Comparison of ENCODE assay signal across 8 cellular contexts in the genomic region with DNA sequence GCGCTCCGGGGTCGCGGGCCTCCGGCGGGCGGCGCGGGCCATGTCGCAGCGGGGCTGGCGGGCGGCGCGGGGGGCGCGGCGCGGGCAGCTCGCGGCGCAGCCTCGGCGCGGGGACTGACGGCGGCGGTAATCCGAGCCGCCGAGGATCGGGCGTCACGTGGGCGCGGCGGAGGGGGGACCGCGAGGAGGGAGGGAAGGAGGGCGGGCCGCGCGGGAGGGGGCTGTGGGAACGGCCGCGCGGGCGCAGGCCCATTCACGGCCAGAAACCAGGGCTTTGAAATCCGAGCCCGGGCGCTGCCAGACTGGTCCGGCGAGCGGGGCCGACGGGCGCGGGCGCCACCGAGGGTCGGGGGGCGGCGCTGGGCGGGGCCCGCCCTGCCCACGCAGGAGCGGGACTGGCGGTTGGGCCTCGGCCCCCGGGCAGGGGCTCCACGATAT. TPM values are rescaled to one million over a fixed set of nuclear protein-coding genes. Genes with fewer than 3 reads are reported as not detected.
DNase-seq lines count a peak whose midpoint lies in the region; ATAC-seq and TF ChIP-seq lines count a peak whose summit lies in the region.

A gene with protein sequence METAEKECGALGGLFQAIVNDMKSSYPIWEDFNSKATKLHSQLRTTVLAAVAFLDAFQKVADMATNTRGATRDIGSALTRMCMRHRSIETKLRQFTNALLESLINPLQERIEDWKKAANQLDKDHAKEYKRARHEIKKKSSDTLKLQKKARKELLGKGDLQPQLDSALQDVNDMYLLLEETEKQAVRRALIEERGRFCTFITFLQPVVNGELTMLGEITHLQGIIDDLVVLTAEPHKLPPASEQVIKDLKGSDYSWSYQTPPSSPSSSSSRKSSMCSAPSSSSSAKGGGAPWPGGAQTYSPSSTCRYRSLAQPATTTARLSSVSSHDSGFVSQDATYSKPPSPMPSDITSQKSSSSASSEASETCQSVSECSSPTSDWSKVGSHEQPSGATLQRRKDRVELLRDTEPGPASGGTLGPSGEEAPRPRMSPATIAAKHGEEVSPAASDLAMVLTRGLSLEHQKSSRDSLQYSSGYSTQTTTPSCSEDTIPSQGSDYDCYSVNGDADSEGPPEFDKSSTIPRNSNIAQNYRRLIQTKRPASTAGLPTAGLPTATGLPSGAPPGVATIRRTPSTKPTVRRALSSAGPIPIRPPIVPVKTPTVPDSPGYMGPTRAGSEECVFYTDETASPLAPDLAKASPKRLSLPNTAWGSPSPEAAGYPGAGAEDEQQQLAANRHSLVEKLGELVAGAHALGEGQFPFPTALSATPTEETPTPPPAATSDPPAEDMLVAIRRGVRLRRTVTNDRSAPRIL (minus strand): TSS at position 116 of the 438 bp plus-strand sequence. CDS start 262 bp downstream, outside the sequence.

- in situ Hi-C loops in KBM-7 (cut with MboI; ENCODE audit: low pct_unique_long_range_greater_than_20kb, low sequenced_read_pairs): no loop called here

- ATAC-seq in SK-N-SH treated with all-trans-retinoic acid at 6 μM for 48 hours (peak; percentile 67), HG02973 (IDR thresholded peaks at IDR 0.05; ENCODE audit: unreplicated experiment) (no peak)

- peak; percentile 24 for DNase-seq in DMS153 treated with DMSO at 0.1 percent for 48 hours (lab: John Stamatoyannopoulos, UW; ENCODE audit: unreplicated experiment)
- DNase-seq in KBM-7: peak; percentile 52
- peak; percentile 62 to 93 for DNase-seq in dermis microvascular lymphatic vessel endothelial cell (ENCODE audit: low read depth in 2 of 2)
- peak; percentile 66 for DNase-seq in kidney tubule cell (ENCODE audit: low spot score)
- DNase-seq in stimulated activated CD4-positive, alpha-beta T cell treated with anti-CD3 and anti-CD28 coated beads, Interleukin-4, amount 100 ng/mL, for 4 hours: peak; percentile 15 to 22
- DNase-seq in activated gamma-delta T cell (lab: John Stamatoyannopoulos, UW): no peak

TF ChIP-seq in SK-N-SH treated with all-trans-retinoic acid at 6 μM for 48 hours, 23 proteins besides CTCF, POLR2A, EP300 and RAD21:
- TF ChIP-seq ZNF70 (CRISPR knock-in tag; IDR thresholded peaks at IDR 0.05) (no peak), ZC3H10 (CRISPR knock-in tag; IDR thresholded peaks at IDR 0.05) (no peak), SNAI2 (CRISPR knock-in tag; IDR thresholded peaks at IDR 0.05) (no peak), ZNF565 (CRISPR knock-in tag; conservative IDR thresholded peaks at IDR 0.05; ENCODE audit: low read depth) (no peak), ZNF8 (CRISPR knock-in tag; IDR thresholded peaks at IDR 0.05) (no peak), RARB (CRISPR knock-in tag; IDR thresholded peaks at IDR 0.05) (no peak), OSR1 (CRISPR knock-in tag; IDR thresholded peaks at IDR 0.05) (no peak), GLIS3 (CRISPR knock-in tag; IDR thresholded peaks at IDR 0.05) (no peak), TOX (CRISPR knock-in tag; IDR thresholded peaks at IDR 0.05; ENCODE audit: borderline replicate concordance) (no peak), ZFP3 (CRISPR knock-in tag; IDR thresholded peaks at IDR 0.05) (no peak), CSDC2 (CRISPR knock-in tag; IDR thresholded peaks at IDR 0.05) (no peak), PPARA (CRISPR knock-in tag; IDR thresholded peaks at IDR 0.05; ENCODE audit: borderline replicate concordance) (no peak), TCF4 (CRISPR knock-in tag; IDR thresholded peaks at IDR 0.05; ENCODE audit: borderline replicate concordance) (no peak), BACH2 (CRISPR knock-in tag; IDR thresholded peaks at IDR 0.05; ENCODE audit: borderline replicate concordance) (no peak), ZFP30 (CRISPR knock-in tag; IDR thresholded peaks at IDR 0.05) (no peak), ESRRG (CRISPR knock-in tag; IDR thresholded peaks at IDR 0.05) (no peak)
- TF ChIP-seq, protein P1, sequence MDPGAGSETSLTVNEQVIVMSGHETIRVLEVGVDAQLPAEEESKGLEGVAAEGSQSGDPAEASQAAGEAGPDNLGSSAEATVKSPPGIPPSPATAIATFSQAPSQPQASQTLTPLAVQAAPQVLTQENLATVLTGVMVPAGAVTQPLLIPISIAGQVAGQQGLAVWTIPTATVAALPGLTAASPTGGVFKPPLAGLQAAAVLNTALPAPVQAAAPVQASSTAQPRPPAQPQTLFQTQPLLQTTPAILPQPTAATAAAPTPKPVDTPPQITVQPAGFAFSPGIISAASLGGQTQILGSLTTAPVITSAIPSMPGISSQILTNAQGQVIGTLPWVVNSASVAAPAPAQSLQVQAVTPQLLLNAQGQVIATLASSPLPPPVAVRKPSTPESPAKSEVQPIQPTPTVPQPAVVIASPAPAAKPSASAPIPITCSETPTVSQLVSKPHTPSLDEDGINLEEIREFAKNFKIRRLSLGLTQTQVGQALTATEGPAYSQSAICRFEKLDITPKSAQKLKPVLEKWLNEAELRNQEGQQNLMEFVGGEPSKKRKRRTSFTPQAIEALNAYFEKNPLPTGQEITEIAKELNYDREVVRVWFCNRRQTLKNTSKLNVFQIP (CRISPR knock-in tag; IDR thresholded peaks at IDR 0.05; ENCODE audit: borderline replicate concordance, low read depth): no peak
- TF ChIP-seq, protein P2, sequence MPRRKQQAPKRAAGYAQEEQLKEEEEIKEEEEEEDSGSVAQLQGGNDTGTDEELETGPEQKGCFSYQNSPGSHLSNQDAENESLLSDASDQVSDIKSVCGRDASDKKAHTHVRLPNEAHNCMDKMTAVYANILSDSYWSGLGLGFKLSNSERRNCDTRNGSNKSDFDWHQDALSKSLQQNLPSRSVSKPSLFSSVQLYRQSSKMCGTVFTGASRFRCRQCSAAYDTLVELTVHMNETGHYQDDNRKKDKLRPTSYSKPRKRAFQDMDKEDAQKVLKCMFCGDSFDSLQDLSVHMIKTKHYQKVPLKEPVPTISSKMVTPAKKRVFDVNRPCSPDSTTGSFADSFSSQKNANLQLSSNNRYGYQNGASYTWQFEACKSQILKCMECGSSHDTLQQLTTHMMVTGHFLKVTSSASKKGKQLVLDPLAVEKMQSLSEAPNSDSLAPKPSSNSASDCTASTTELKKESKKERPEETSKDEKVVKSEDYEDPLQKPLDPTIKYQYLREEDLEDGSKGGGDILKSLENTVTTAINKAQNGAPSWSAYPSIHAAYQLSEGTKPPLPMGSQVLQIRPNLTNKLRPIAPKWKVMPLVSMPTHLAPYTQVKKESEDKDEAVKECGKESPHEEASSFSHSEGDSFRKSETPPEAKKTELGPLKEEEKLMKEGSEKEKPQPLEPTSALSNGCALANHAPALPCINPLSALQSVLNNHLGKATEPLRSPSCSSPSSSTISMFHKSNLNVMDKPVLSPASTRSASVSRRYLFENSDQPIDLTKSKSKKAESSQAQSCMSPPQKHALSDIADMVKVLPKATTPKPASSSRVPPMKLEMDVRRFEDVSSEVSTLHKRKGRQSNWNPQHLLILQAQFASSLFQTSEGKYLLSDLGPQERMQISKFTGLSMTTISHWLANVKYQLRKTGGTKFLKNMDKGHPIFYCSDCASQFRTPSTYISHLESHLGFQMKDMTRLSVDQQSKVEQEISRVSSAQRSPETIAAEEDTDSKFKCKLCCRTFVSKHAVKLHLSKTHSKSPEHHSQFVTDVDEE (CRISPR knock-in tag; IDR thresholded peaks at IDR 0.05): no peak
- TF ChIP-seq, protein P3, sequence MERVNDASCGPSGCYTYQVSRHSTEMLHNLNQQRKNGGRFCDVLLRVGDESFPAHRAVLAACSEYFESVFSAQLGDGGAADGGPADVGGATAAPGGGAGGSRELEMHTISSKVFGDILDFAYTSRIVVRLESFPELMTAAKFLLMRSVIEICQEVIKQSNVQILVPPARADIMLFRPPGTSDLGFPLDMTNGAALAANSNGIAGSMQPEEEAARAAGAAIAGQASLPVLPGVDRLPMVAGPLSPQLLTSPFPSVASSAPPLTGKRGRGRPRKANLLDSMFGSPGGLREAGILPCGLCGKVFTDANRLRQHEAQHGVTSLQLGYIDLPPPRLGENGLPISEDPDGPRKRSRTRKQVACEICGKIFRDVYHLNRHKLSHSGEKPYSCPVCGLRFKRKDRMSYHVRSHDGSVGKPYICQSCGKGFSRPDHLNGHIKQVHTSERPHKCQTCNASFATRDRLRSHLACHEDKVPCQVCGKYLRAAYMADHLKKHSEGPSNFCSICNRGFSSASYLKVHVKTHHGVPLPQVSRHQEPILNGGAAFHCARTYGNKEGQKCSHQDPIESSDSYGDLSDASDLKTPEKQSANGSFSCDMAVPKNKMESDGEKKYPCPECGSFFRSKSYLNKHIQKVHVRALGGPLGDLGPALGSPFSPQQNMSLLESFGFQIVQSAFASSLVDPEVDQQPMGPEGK (CRISPR knock-in tag; IDR thresholded peaks at IDR 0.05; ENCODE audit: borderline replicate concordance): no peak
- TF ChIP-seq, protein P4, sequence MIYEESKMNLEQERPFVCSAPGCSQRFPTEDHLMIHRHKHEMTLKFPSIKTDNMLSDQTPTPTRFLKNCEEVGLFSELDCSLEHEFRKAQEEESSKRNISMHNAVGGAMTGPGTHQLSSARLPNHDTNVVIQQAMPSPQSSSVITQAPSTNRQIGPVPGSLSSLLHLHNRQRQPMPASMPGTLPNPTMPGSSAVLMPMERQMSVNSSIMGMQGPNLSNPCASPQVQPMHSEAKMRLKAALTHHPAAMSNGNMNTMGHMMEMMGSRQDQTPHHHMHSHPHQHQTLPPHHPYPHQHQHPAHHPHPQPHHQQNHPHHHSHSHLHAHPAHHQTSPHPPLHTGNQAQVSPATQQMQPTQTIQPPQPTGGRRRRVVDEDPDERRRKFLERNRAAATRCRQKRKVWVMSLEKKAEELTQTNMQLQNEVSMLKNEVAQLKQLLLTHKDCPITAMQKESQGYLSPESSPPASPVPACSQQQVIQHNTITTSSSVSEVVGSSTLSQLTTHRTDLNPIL (CRISPR knock-in tag; IDR thresholded peaks at IDR 0.05; ENCODE audit: low read depth): no peak

RNA-seq across cellular contexts. Expression of the gene that starts here (rescaled TPM):
- 9.9 and 18.7 TPM in 2 replicates for total RNA-seq in dermis microvascular lymphatic vessel endothelial cell
